11 cellular contexts compared by ENCODE assay signal in the genomic region with DNA sequence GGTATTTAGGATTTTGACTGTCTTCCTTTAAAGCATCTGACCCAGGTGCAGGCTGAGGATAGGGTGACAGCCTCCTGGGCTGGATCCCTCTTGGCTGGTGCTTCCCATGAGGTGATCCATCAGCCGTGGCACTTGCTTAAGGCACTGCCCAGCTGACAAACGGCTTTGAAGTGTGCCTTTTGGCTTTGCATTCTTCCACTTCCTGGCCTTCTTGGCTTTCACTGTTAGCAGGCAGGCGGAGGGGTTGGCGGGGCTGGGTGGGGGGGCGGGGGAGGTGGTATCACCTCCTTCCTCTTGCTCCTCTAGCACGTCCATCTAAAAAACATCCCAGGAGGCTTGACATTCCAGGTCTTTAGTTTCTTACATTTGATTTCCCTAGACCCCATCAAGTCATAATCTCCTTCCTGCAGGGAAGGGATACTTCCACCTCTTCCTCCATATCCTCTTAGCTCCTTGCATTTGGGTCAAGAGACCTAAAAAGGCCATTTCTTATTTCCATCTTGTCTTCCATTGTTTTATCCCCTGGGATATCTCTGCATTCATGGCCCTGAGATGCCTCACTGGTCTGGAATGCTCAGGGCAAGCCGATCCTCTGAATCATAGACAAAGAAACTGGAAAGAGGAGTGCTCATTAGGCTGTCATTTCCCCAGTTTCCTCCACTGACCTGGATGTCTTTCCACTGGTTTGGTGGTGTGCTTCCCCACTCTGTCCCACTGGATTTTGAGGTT. TPM values are rescaled to one million over a fixed set of nuclear protein-coding genes. Genes with fewer than 3 reads are reported as not detected.
DNase-seq lines count a peak whose midpoint lies in the region; ATAC-seq, FAIRE-seq and TF ChIP-seq lines count a peak whose summit lies in the region.
"Had no signal": no experiment of that assay in that cellular context is flagged by ENCODE, and none has a peak within 500 bp of the region (broad histone marks: within the 10 kb centered on the region; RNA-seq: fewer than 3 reads in every experiment).

No MANE protein-coding gene starts in this region.

- H4K20me1 ChIP-seq in HepG2 (ENCODE audit: insufficient read depth, low read length): no peaks in the 10 kb centered on the region

- BruUV-seq in HepG2 (replicated peaks; lab: Mats Ljungman, UMichigan): no TSS peak

- H3K27me3 ChIP-seq in HUES6 (ENCODE audit: control insufficient read depth, insufficient read depth, low read length) (peaks cover 7% of the 10 kb centered on the region; the same call in 1 of the 2 replicates), bronchial epithelial cell (ENCODE audit: control insufficient read depth, insufficient read depth, low read length) (no peaks in the 10 kb centered on the region), HepG2 (ENCODE audit: control insufficient read depth in 1 of 2, insufficient read depth in 2 of 2, low read length in 2 of 2) (no peaks in the 10 kb centered on the region; a peak in 1 of 5 replicates)

- peak; percentile 64 for FAIRE-seq in bronchial epithelial cell (lab: Jason Lieb, UNC)
- FAIRE-seq in HepG2 (lab: Jason Lieb, UNC): no peak

- no peak for TF ChIP-seq EP300 in HepG2 (IDR thresholded peaks at IDR 0.05; ENCODE audit: low read depth in 2 of 2, low read length in 2 of 2)
- no peak for TF ChIP-seq EP300 in HepG2 (CRISPR knock-in tag; IDR thresholded peaks at IDR 0.05; ENCODE audit: borderline replicate concordance)

- peak overlapping the region; percentile 86; the same call in 1 of the 2 replicates for H3K27ac ChIP-seq in HUES6 (ENCODE audit: low read depth, low read length)
- no peak overlapping the region for H3K27ac ChIP-seq in HepG2 (ENCODE audit: extremely low read length, insufficient read depth, low read length)

- in situ Hi-C loops in HepG2 (cut with HindIII; ENCODE audit: extremely low pct_ligation_motif_present, low pct_unique_long_range_greater_than_20kb): no loop called here

- H3K4me3 ChIP-seq in AG09309 (ENCODE audit: control insufficient read depth, low read depth, low read length) (no peak overlapping the region), HUES6 (ENCODE audit: low read depth, low read length) (peak overlapping the region; percentile 25; the same call in 1 of the 2 replicates), bronchial epithelial cell (ENCODE audit: low read depth, low read length) (no peak overlapping the region), HepG2 (replicated peaks in 1 of 3; ENCODE audit: insufficient read depth in 1 of 3, low read depth in 2 of 3, low read length in 3 of 3) (no peak overlapping the region)
- H3K4me3 ChIP-seq: mucosa of descending colon had no signal

- H3K4me2 ChIP-seq in HepG2 (ENCODE audit: low read depth, low read length): no peak overlapping the region

- no peak for TF ChIP-seq RAD21 in HepG2 (CRISPR knock-in tag; IDR thresholded peaks at IDR 0.05)

- no peak for TF ChIP-seq POLR2A in HepG2 (IDR thresholded peaks at IDR 0.05; ENCODE audit: insufficient read depth in 1 of 2, low read depth in 2 of 2, low read length in 2 of 2)

- H2AFZ ChIP-seq in HepG2 (ENCODE audit: low read length): no peak overlapping the region

- H3K4me1 ChIP-seq in HUES6 (ENCODE audit: control insufficient read depth, insufficient read depth, low read length) (peaks cover 26% of the 10 kb centered on the region), HepG2 (ENCODE audit: insufficient read depth, low read length) (no peaks in the 10 kb centered on the region)

- H3K9ac ChIP-seq in HUES6 (ENCODE audit: low read length) (peak overlapping the region; percentile 68), HepG2 (ENCODE audit: insufficient read depth, low read depth, low read length) (no peak overlapping the region)

- no peaks in the 10 kb centered on the region for H3K36me3 ChIP-seq in HUES6 (ENCODE audit: control insufficient read depth, insufficient read depth, low read length)
- no peaks in the 10 kb centered on the region for H3K36me3 ChIP-seq in bronchial epithelial cell (ENCODE audit: control insufficient read depth, insufficient read depth, low read length)
- no peaks in the 10 kb centered on the region for H3K36me3 ChIP-seq in HepG2 (replicated peaks in 1 of 2; ENCODE audit: control insufficient read depth in 1 of 2, insufficient read depth in 2 of 2, low read length in 2 of 2)

- 4% methylated on average over 4 of the region's 7 CpGs for WGBS in HepG2 (ENCODE audit: low lambda C conversion rate)

- intact Hi-C loops in HepG2 (cut with micrococcal nuclease; ENCODE audit: unreplicated experiment) (no loop called here), posterior cingulate gyrus (cut with DNase I) (no loop called here)

- TF ChIP-seq CTCF in AG09309 (IDR thresholded peaks at IDR 0.05; ENCODE audit: control insufficient read depth, insufficient read depth, low read depth, low read length, missing control alignments) (no peak), bronchial epithelial cell (IDR thresholded peaks at IDR 0.05; ENCODE audit: insufficient read depth, low read length, severe bottlenecking) (no peak), HepG2 (CRISPR knock-in tag; IDR thresholded peaks at IDR 0.05) (no peak)

- CTCF ChIA-PET in HepG2 (lab: Yijun Ruan, JAX; ENCODE audit: low intra/inter-chr PET ratio, low total read pairs): no interaction called here

- ATAC-seq in HepG2 (no peak), HG02852 (IDR thresholded peaks at IDR 0.05; ENCODE audit: unreplicated experiment) (no peak), HG03280 (IDR thresholded peaks at IDR 0.05; ENCODE audit: unreplicated experiment) (no peak)
- ATAC-seq: mucosa of descending colon had no signal

- POLR2A ChIA-PET in HepG2 (lab: Yijun Ruan, JAX): no interaction called here

- H3K79me2 ChIP-seq in HepG2 (ENCODE audit: insufficient read depth, low read length): no peaks in the 10 kb centered on the region

- DNase-seq in AG09309 (ENCODE audit: low read depth): peak; percentile 23
- DNase-seq in bronchial epithelial cell (ENCODE audit: low read depth): peak; percentile 78
- no peak for DNase-seq in HepG2 (ENCODE audit: low spot score)
- DNase-seq in stimulated activated naive CD4-positive, alpha-beta T cell (lab: John Stamatoyannopoulos, UW): no peak
- DNase-seq in posterior cingulate gyrus: no peak
- DNase-seq: activated CD4-positive, alpha-beta T cell treated with anti-CD3 and anti-CD28 coated beads, Interleukin-2, amount 50 U/mL, for 4 hours; DND-41; mucosa of descending colon had no signal

- H3K9me3 ChIP-seq in HUES6 (ENCODE audit: control insufficient read depth, insufficient read depth, low read depth, low read length): peaks cover 16% of the 10 kb centered on the region; the same call in 1 of the 2 replicates
- H3K9me3 ChIP-seq in HepG2 (ENCODE audit: low read length): no peaks in the 10 kb centered on the region
- H3K9me3 ChIP-seq: mucosa of descending colon had no signal

TF ChIP-seq in HepG2, 621 proteins besides CTCF, POLR2A, EP300 and RAD21:
- TF ChIP-seq FOSL2 (CRISPR knock-in tag; IDR thresholded peaks at IDR 0.05): peak; percentile 65
- no peak for TF ChIP-seq ZNF547 (CRISPR knock-in tag; IDR thresholded peaks at IDR 0.05)
TF ChIP-seq in HepG2: peak in this region for 1.

RNA-seq across cellular contexts. Expression of gene APLN, which starts 11.3 kb away (rescaled TPM):
- under 0.01 and 0.13 TPM in 2 replicates for total RNA-seq in bronchial epithelial cell
- 0.02 TPM in 1 of 2 replicates, not detected in the other for total RNA-seq in HepG2 (2016; rRNA removed; fragmentation: Illumina TruSeq; extraction: Trizol)
- not detected in 2 replicates for total RNA-seq in HepG2 (2016; cell fraction: cytosol; rRNA removed; fragmentation: Illumina TruSeq; extraction: Trizol; ENCODE audit: low read depth)
- 0.06 TPM in 1 of 2 replicates, not detected in the other for total RNA-seq in HepG2 (2016; cell fraction: insoluble cytoplasmic fraction; rRNA removed; fragmentation: Illumina TruSeq; extraction: Trizol)
- total RNA-seq in HepG2 (2016; cell fraction: membrane; rRNA removed; fragmentation: Illumina TruSeq; extraction: Trizol): not detected in 2 replicates
- total RNA-seq in HepG2 (2016; cell fraction: nucleus; rRNA removed; fragmentation: Illumina TruSeq; extraction: Trizol): not detected in 2 replicates
- 0.17 and 0.26 TPM in 2 replicates for polyA plus RNA-seq in HepG2 (2011; rRNA removed)
- 0.32 and 0.43 TPM in 2 replicates for polyA plus RNA-seq in HepG2 (2011; cell fraction: cytosol; rRNA removed)
- 0.11 and 0.14 TPM in 2 replicates for polyA plus RNA-seq in HepG2 (2011; cell fraction: nucleus; rRNA removed)
- polyA plus RNA-seq in HepG2 (2012): 0.08 and 0.09 TPM in 2 replicates
- polyA plus RNA-seq in HepG2 (2016; cell fraction: cytosol; fragmentation: Illumina TruSeq; extraction: Trizol; ENCODE audit: low read depth): not detected in 2 replicates
- polyA plus RNA-seq in HepG2 (2016; cell fraction: insoluble cytoplasmic fraction; fragmentation: Illumina TruSeq; extraction: Trizol; ENCODE audit: low read depth): not detected in 2 replicates
- not detected in 2 replicates for polyA plus RNA-seq in HepG2 (2016; cell fraction: membrane; fragmentation: Illumina TruSeq; extraction: Trizol; ENCODE audit: low read depth)
- polyA plus RNA-seq in HepG2 (2016; cell fraction: nucleus; fragmentation: Illumina TruSeq; extraction: Trizol; ENCODE audit: insufficient read depth, low read depth): not detected in 2 replicates
- polyA minus RNA-seq in HepG2 (2011; rRNA and poly(A)+ RNA removed; ENCODE audit: low replicate concordance): 0.80 TPM in 1 of 2 replicates, not detected in the other
- 0.20 TPM in 1 of 2 replicates, not detected in the other for polyA minus RNA-seq in HepG2 (2011; cell fraction: cytosol; rRNA and poly(A)+ RNA removed)
- polyA minus RNA-seq in HepG2 (2011; cell fraction: nucleus; rRNA and poly(A)+ RNA removed): 0.13 TPM in 1 of 2 replicates, not detected in the other

Comparison
In these comparisons a context has a peak if more than half of its experiments do, and no peak if none do; other contexts are left out.
1. DNase-seq: peak in AG09309 (single experiment) and bronchial epithelial cell (single experiment); none in HepG2 (single experiment), stimulated activated naive CD4-positive, alpha-beta T cell (0 of 6) and posterior cingulate gyrus (0 of 10).